8 cellular contexts compared by ENCODE assay signal in genomic region chr12:71004578-71004977, GRCh38.
"Had no signal": no experiment of that assay in that cellular context is flagged by ENCODE, and none has a peak within 500 bp of the region (broad histone marks: within the 10 kb centered on the region; RNA-seq: fewer than 3 reads in every experiment).

No MANE protein-coding gene starts in this region.

- ATAC-seq: GM12878 had no signal

- H3K4me3 ChIP-seq: GM12878 had no signal

- DNase-seq: GDM1, GF-D8 had no signal

- FAIRE-seq: G401.6, GM12878, GM12891, GM12892, GM18507, GM19239 had no signal
